Comparison of ENCODE assay signal across 9 cellular contexts in genomic region chr11:64088159-64089026, GRCh38. TPM values are rescaled to one million over a fixed set of nuclear protein-coding genes. Genes with fewer than 3 reads are reported as not detected.
A peak's percentile ranks its signal among the peaks of the same experiment; 100 is the strongest.
DNase-seq lines count a peak whose midpoint lies in the region; ATAC-seq, FAIRE-seq and TF ChIP-seq lines count a peak whose summit lies in the region.
"Had no signal": no experiment of that assay in that cellular context is flagged by ENCODE, and none has a peak within 500 bp of the region (broad histone marks: within the 10 kb centered on the region; RNA-seq: fewer than 3 reads in every experiment).

No MANE protein-coding gene starts in this region.

- ATAC-seq in WTC11 (peak; percentile 93), GM18867 (IDR thresholded peaks at IDR 0.05; ENCODE audit: unreplicated experiment) (no peak)
- ATAC-seq in activated CD8-positive, alpha-beta T cell treated with anti-CD3 and anti-CD28 coated beads, Interleukin-2, amount 10 ng/mL, durations not matched to agents 7 days and 5 days: no peak

- CTCF ChIA-PET in HEK293T (lab: Yijun Ruan, JAX) (no interaction called here), WTC11 (lab: Charles Lee) (interaction anchor here (0.6 to 3.5 kb wide), 28 partner anchors 9 to 541 kb away, joined by 3 to 23 read pairs (median 4); no protein-coding TSS in a partner anchor)
- CTCF ChIA-PET in activated CD8-positive, alpha-beta T cell treated with anti-CD3 and anti-CD28 coated beads, Interleukin-2, amount 10 ng/mL, durations not matched to agents 7 days and 5 days (lab: Charles Lee): no interaction called here

- POLR2A ChIA-PET in HEK293T (lab: Yijun Ruan, JAX): no interaction called here
- POLR2A ChIA-PET in WTC11 (lab: Charles Lee): interaction anchor here (0.6 kb wide), 1 partner anchor 11 kb away, joined by 3 read pairs; no protein-coding TSS in a partner anchor
- POLR2A ChIA-PET in activated CD8-positive, alpha-beta T cell treated with anti-CD3 and anti-CD28 coated beads, Interleukin-2, amount 10 ng/mL, durations not matched to agents 7 days and 5 days (lab: Charles Lee): no interaction called here

- H3K27me3 ChIP-seq in layer of hippocampus (ENCODE audit: control insufficient read depth, insufficient read depth, low read length): no peaks in the 10 kb centered on the region
- H3K27me3 ChIP-seq: colonic mucosa had no signal

- FAIRE-seq in D721Med (lab: Jason Lieb, UNC): no peak

- H3K27me3 Mint-ChIP-seq in WTC11 (ENCODE audit: low read depth): peaks cover 32% of the 10 kb centered on the region
- H3K27me3 Mint-ChIP-seq in activated CD8-positive, alpha-beta T cell treated with anti-CD3 and anti-CD28 coated beads, Interleukin-2, amount 10 ng/mL, durations not matched to agents 7 days and 5 days (ENCODE audit: low read depth): no peaks in the 10 kb centered on the region

- TF ChIP-seq CTCF in D721Med (IDR thresholded peaks at IDR 0.05; ENCODE audit: insufficient read depth, missing control alignments) (peak; percentile 34), WTC11 (IDR thresholded peaks at IDR 0.05) (no peak)

- H3K27ac Mint-ChIP-seq in WTC11: no peak overlapping the region
- H3K27ac Mint-ChIP-seq in activated CD8-positive, alpha-beta T cell treated with anti-CD3 and anti-CD28 coated beads, Interleukin-2, amount 10 ng/mL, durations not matched to agents 7 days and 5 days: no peak overlapping the region

- H3K9me3 Mint-ChIP-seq in WTC11: no peaks in the 10 kb centered on the region
- no peaks in the 10 kb centered on the region for H3K9me3 Mint-ChIP-seq in activated CD8-positive, alpha-beta T cell treated with anti-CD3 and anti-CD28 coated beads, Interleukin-2, amount 10 ng/mL, durations not matched to agents 7 days and 5 days (ENCODE audit: insufficient read depth)

- peaks cover 21% of the 10 kb centered on the region for H3K4me1 Mint-ChIP-seq in WTC11
- peaks cover 11% of the 10 kb centered on the region for H3K4me1 Mint-ChIP-seq in activated CD8-positive, alpha-beta T cell treated with anti-CD3 and anti-CD28 coated beads, Interleukin-2, amount 10 ng/mL, durations not matched to agents 7 days and 5 days (ENCODE audit: low read depth)

- no peak overlapping the region for H3K4me3 Mint-ChIP-seq in WTC11
- H3K4me3 Mint-ChIP-seq in activated CD8-positive, alpha-beta T cell treated with anti-CD3 and anti-CD28 coated beads, Interleukin-2, amount 10 ng/mL, durations not matched to agents 7 days and 5 days: no peak overlapping the region

- H3K27ac ChIP-seq in layer of hippocampus (ENCODE audit: low read depth, low read length): peak overlapping the region; percentile 68
- H3K27ac ChIP-seq: colonic mucosa had no signal

- peak; percentile 58 for DNase-seq in D721Med (ENCODE audit: insufficient read length, low spot score)
- DNase-seq in HEK293T (ENCODE audit: extremely low spot score): peak; percentile 56
- peak; percentile 79 for DNase-seq in WTC11 (ENCODE audit: low spot score)
- DNase-seq in NCI-H226: no peak
- no peak for DNase-seq in central memory CD4-positive, alpha-beta T cell
- no peak for DNase-seq in activated CD8-positive, alpha-beta T cell treated with anti-CD3 and anti-CD28 coated beads, Interleukin-2, amount 10 ng/mL, durations not matched to agents 7 days and 5 days
- DNase-seq: colonic mucosa had no signal

- no peaks in the 10 kb centered on the region for H3K36me3 Mint-ChIP-seq in WTC11
- no peaks in the 10 kb centered on the region for H3K36me3 Mint-ChIP-seq in activated CD8-positive, alpha-beta T cell treated with anti-CD3 and anti-CD28 coated beads, Interleukin-2, amount 10 ng/mL, durations not matched to agents 7 days and 5 days (ENCODE audit: low read depth)

TF ChIP-seq in HEK293T, 16 proteins besides CTCF, POLR2A, EP300 and RAD21:
- TF ChIP-seq TARDBP (IDR thresholded peaks at IDR 0.05): no peak
- TF ChIP-seq LEF1 (IDR thresholded peaks at IDR 0.05; ENCODE audit: borderline replicate concordance): no peak
- no peak for TF ChIP-seq HDGF (IDR thresholded peaks at IDR 0.05; ENCODE audit: borderline replicate concordance)
- no peak for TF ChIP-seq NFRKB (IDR thresholded peaks at IDR 0.05)
- TF ChIP-seq SUZ12 (IDR thresholded peaks at IDR 0.05): no peak
- TF ChIP-seq PKNOX1 (IDR thresholded peaks at IDR 0.05): no peak
- no peak for TF ChIP-seq FOXA1 (IDR thresholded peaks at IDR 0.05)
- no peak for TF ChIP-seq BHLHE40 (IDR thresholded peaks at IDR 0.05; ENCODE audit: borderline replicate concordance)
- no peak for TF ChIP-seq ZNF384 (IDR thresholded peaks at IDR 0.05)
- TF ChIP-seq SP1 (IDR thresholded peaks at IDR 0.05): no peak
- TF ChIP-seq CTBP1 (IDR thresholded peaks at IDR 0.05; ENCODE audit: borderline replicate concordance): no peak
- no peak for TF ChIP-seq ELF4 (IDR thresholded peaks at IDR 0.05)
- no peak for TF ChIP-seq ARNT (IDR thresholded peaks at IDR 0.05)
- no peak for TF ChIP-seq L3MBTL2 (conservative IDR thresholded peaks at IDR 0.05)
- no peak for TF ChIP-seq FOXK2 (IDR thresholded peaks at IDR 0.05)
- TF ChIP-seq FOXM1 (IDR thresholded peaks at IDR 0.05; ENCODE audit: borderline replicate concordance): no peak

TF ChIP-seq in WTC11, 78 proteins besides CTCF, POLR2A, EP300 and RAD21:
- no peak for TF ChIP-seq ZNF423 (CRISPR knock-in tag; IDR thresholded peaks at IDR 0.05)
- TF ChIP-seq USF1 (CRISPR knock-in tag; IDR thresholded peaks at IDR 0.05): no peak
- TF ChIP-seq FOXP1 (CRISPR knock-in tag; IDR thresholded peaks at IDR 0.05; ENCODE audit: borderline replicate concordance): peak; percentile 29; the same call in 1 of the 2 replicates
- peak; percentile 73 for TF ChIP-seq PRDM15 (CRISPR knock-in tag; IDR thresholded peaks at IDR 0.05)
TF ChIP-seq in WTC11: peak in this region for 2.

RNA-seq across cellular contexts. Expression of gene FLRT1, which starts 52.7 kb away (rescaled TPM):
- 0.14 to 0.20 TPM (median 0.16 TPM) in 3 replicates for total RNA-seq in WTC11 (2021)
- not detected for total RNA-seq in activated CD8-positive, alpha-beta T cell treated with anti-CD3 and anti-CD28 coated beads, Interleukin-2, amount 10 ng/mL, durations not matched to agents 7 days and 5 days

Comparison
In these comparisons a context has a peak if more than half of its experiments do, and no peak if none do; other contexts are left out.
1. DNase-seq: peak in D721Med (single experiment), HEK293T (single experiment) and WTC11 (single experiment); none in NCI-H226 (single experiment), central memory CD4-positive, alpha-beta T cell (single experiment) and activated CD8-positive, alpha-beta T cell treated with anti-CD3 and anti-CD28 coated beads, Interleukin-2, amount 10 ng/mL, durations not matched to agents 7 days and 5 days (single experiment).